ENCODE assay signal across 6 cellular contexts in the genomic region with DNA sequence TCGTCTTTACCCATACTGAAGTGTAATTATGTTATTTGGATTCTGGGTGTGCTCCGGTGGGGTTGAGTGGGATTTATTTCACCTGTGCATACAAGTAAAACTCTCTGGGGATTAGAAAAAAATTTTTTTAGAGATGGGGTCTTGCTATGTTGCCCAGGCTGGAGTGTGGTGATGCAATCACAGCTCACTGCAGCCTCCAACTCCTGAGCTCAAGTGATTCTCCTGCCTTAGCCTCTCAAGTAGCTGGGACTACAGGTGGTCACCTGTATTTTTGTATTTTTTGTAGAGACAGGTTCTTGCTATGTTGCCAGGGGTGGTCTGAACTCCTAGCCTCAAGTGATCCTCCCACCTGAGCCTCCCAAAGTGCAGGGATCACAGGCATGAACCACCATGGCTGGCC. TPM values are rescaled to one million over a fixed set of nuclear protein-coding genes. Genes with fewer than 3 reads are reported as not detected.
"Had no signal": no experiment of that assay in that cellular context is flagged by ENCODE, and none has a peak within 500 bp of the region (broad histone marks: within the 10 kb centered on the region; RNA-seq: fewer than 3 reads in every experiment).

No MANE protein-coding gene starts in this region.

RNA-seq across cellular contexts. Expression of a gene that starts 9.6 kb away (rescaled TPM):
- total RNA-seq: M059J, PC-3, Peyer's patch, Right ventricle myocardium superior, SJSA1 had no signal
- polyA plus RNA-seq: SK-N-SH had no signal
